In genomic region chr3:159852256-159852655, GRCh38 we compare ENCODE assay signal across 11 cellular contexts. TPM values are rescaled to one million over a fixed set of nuclear protein-coding genes. Genes with fewer than 3 reads are reported as not detected.
DNase-seq lines count a peak whose midpoint lies in the region; ATAC-seq lines count a peak whose summit lies in the region.
"Had no signal": no experiment of that assay in that cellular context is flagged by ENCODE, and none has a peak within 500 bp of the region (broad histone marks: within the 10 kb centered on the region; RNA-seq: fewer than 3 reads in every experiment).

No MANE protein-coding gene starts in this region.

- H3K4me3 ChIP-seq in HUES64 (ENCODE audit: low read length), result no peak overlapping the region
- H3K4me3 ChIP-seq in mesendoderm (ENCODE audit: low read length), result no peak overlapping the region

- no peak overlapping the region for H2BK15ac ChIP-seq in mesendoderm (replicated peaks; ENCODE audit: low read depth)

- H3K9ac ChIP-seq in HUES64 (ENCODE audit: low read depth, low read length), result peak overlapping the region; percentile 56; the same call in 1 of the 2 replicates
- H3K9ac ChIP-seq in mesendoderm (ENCODE audit: low read length), result no peak overlapping the region

- H3K4me1 ChIP-seq in HUES64 (ENCODE audit: insufficient read depth, low read length) (peaks cover 51% of the 10 kb centered on the region), mesendoderm (ENCODE audit: control insufficient read depth, low read depth, low read length) (peaks cover 10% of the 10 kb centered on the region)

- no peak overlapping the region for H2BK5ac ChIP-seq in mesendoderm (ENCODE audit: low read length)

- DNase-seq in mesendoderm, result no peak
- no peak for DNase-seq in germinal center (ENCODE audit: low spot score)
- DNase-seq in 8988T, result no peak
- DNase-seq in NOMO-1 treated with dmso at 0.1 percent for 144 hours (lab: John Stamatoyannopoulos, UW; ENCODE audit: unreplicated experiment), result no peak
- DNase-seq: activated CD4-positive, alpha-beta T cell treated with anti-CD3 and anti-CD28 coated beads, Interleukin-2, amount 50 U/mL, for 48 hours; activated naive CD8-positive, alpha-beta T cell treated with anti-CD3 and anti-CD28 coated beads for 36 hours; erythroblast had no signal

- 66% methylated on average over 2 of the region's 2 CpGs for WGBS in HUES64
- WGBS in mesendoderm (ENCODE audit: extremely low coverage, insufficient coverage, low lambda C conversion rate), result no CpG with 5 or more reads among the region's 2 CpGs

- H3K27me3 ChIP-seq in HUES64 (ENCODE audit: insufficient read depth, low read length) (no peaks in the 10 kb centered on the region), mesendoderm (ENCODE audit: insufficient read depth, low read length, poor library complexity) (no peaks in the 10 kb centered on the region)

- no peak overlapping the region for H2AK5ac ChIP-seq in mesendoderm (ENCODE audit: low read length)

- H3K79me2 ChIP-seq in mesendoderm (ENCODE audit: control insufficient read depth, insufficient read depth, low read length), result peaks cover 2% of the 10 kb centered on the region

- H4K5ac ChIP-seq in mesendoderm (ENCODE audit: low read length), result no peak overlapping the region

- no peaks in the 10 kb centered on the region for H3K36me3 ChIP-seq in HUES64 (ENCODE audit: insufficient read depth, low read length)
- H3K36me3 ChIP-seq in mesendoderm (ENCODE audit: control insufficient read depth, insufficient read depth, low read length), result no peaks in the 10 kb centered on the region

- no peak overlapping the region for H2BK120ac ChIP-seq in mesendoderm (ENCODE audit: low read depth, low read length)

- H3K18ac ChIP-seq in mesendoderm (ENCODE audit: low read length), result peak overlapping the region; percentile 72

- no peaks in the 10 kb centered on the region for H3K9me3 ChIP-seq in HUES64 (ENCODE audit: insufficient read depth, low read depth, low read length)

- H3K4ac ChIP-seq in mesendoderm (ENCODE audit: low read depth, low read length), result no peak overlapping the region

- peak overlapping the region; percentile 61 for H3K27ac ChIP-seq in HUES64 (ENCODE audit: low read depth, low read length)
- peak overlapping the region; percentile 95 for H3K27ac ChIP-seq in cingulate gyrus (ENCODE audit: low read depth, low read length)
- H3K27ac ChIP-seq in mesendoderm (ENCODE audit: low read depth, low read length), result peak overlapping the region; percentile 79
- H3K27ac ChIP-seq in temporal lobe (ENCODE audit: low read depth, low read length), result peak overlapping the region; percentile 96

- peak overlapping the region; percentile 71 for H3K56ac ChIP-seq in mesendoderm (ENCODE audit: low read length)

- H3K23ac ChIP-seq in mesendoderm (ENCODE audit: low read length), result no peak overlapping the region

- H3K79me1 ChIP-seq in mesendoderm (ENCODE audit: low read length), result peaks cover 5% of the 10 kb centered on the region

- peak overlapping the region; percentile 59 for H4K8ac ChIP-seq in mesendoderm (ENCODE audit: low read depth, low read length)

- H3K4me2 ChIP-seq in mesendoderm (ENCODE audit: low read length), result no peak overlapping the region

- ATAC-seq in GM21576 (IDR thresholded peaks at IDR 0.05; ENCODE audit: unreplicated experiment), result no peak

RNA-seq across cellular contexts. Expression of gene SCHIP1, which starts 12.6 kb away (rescaled TPM):
- 6.3 TPM for polyA plus RNA-seq in HUES64 (2013, experiment 1 of 2)
- 9.3 TPM for polyA plus RNA-seq in HUES64 (2013, experiment 2 of 2)
- polyA plus RNA-seq in mesendoderm (2013, experiment 1 of 2), result 6.3 TPM
- 7.4 TPM for polyA plus RNA-seq in mesendoderm (2013, experiment 2 of 2)
- 34.7 TPM for total RNA-seq in temporal lobe
- total RNA-seq: activated naive CD8-positive, alpha-beta T cell treated with anti-CD3 and anti-CD28 coated beads for 36 hours had no signal
